18 cellular contexts compared by ENCODE assay signal in genomic region chr2:129275706-129276105, GRCh38.
DNase-seq lines count a peak whose midpoint lies in the region; ATAC-seq and TF ChIP-seq lines count a peak whose summit lies in the region.
"Had no signal": no experiment of that assay in that cellular context is flagged by ENCODE, and none has a peak within 500 bp of the region (broad histone marks: within the 10 kb centered on the region; RNA-seq: fewer than 3 reads in every experiment).

No MANE protein-coding gene starts in this region.

- H2AFZ ChIP-seq in mammary epithelial cell (ENCODE audit: low read depth, low read length) = no peak overlapping the region

- no peaks in the 10 kb centered on the region for H3K36me3 ChIP-seq in HEK293 (ENCODE audit: control insufficient read depth in 2 of 2, insufficient read depth in 1 of 2, low read length in 2 of 2)
- no peaks in the 10 kb centered on the region for H3K36me3 ChIP-seq in mammary epithelial cell (ENCODE audit: insufficient read depth, low read length)
- H3K36me3 ChIP-seq: BLaER1, HAP-1 had no signal

- TF ChIP-seq CTCF in HEK293 (tag by site-specific recombination; IDR thresholded peaks at IDR 0.05) (no peak), mammary epithelial cell (conservative IDR thresholded peaks at IDR 0.05 in 1 of 2, IDR thresholded peaks at IDR 0.05 in 1 of 2; ENCODE audit: extremely low read depth in 1 of 2, insufficient read depth in 1 of 2, low read depth in 1 of 2, low read length in 2 of 2) (no peak), foreskin keratinocyte (conservative IDR thresholded peaks at IDR 0.05) (no peak), GM10248 (IDR thresholded peaks at IDR 0.05; ENCODE audit: control extremely low read depth, extremely low read depth, low read depth, missing control alignments) (no peak)

- POLR2A ChIA-PET in HEK293 (lab: Yijun Ruan, JAX) = no interaction called here
- POLR2A ChIA-PET in GM10248 (lab: Yijun Ruan, JAX) = no interaction called here

- H3K4me1 ChIP-seq in HEK293 (ENCODE audit: control insufficient read depth, insufficient read depth, low read length) (no peaks in the 10 kb centered on the region), mammary epithelial cell (ENCODE audit: insufficient read depth, low read length) (no peaks in the 10 kb centered on the region), foreskin keratinocyte (no peaks in the 10 kb centered on the region)
- H3K4me1 ChIP-seq: A549, BLaER1, Caco-2, HAP-1 had no signal

- in situ Hi-C loops in mammary epithelial cell (cut with MboI; ENCODE audit: low sequenced_read_pairs in 2 of 2) = no loop called here

- H3K79me2 ChIP-seq in mammary epithelial cell (ENCODE audit: insufficient read depth, low read length) = no peaks in the 10 kb centered on the region

- H3K9me3 ChIP-seq in HEK293 (ENCODE audit: control insufficient read depth, insufficient read depth, low read depth, low read length) (no peaks in the 10 kb centered on the region), mammary epithelial cell (replicated peaks; ENCODE audit: insufficient read depth, low read length) (no peaks in the 10 kb centered on the region)
- H3K9me3 ChIP-seq: A549, Caco-2, HAP-1 had no signal

- WGBS in mammary epithelial cell (ENCODE audit: low coverage, missing lambda C conversion rate) = 5% methylated on average over 3 of the region's 3 CpGs

- no peak overlapping the region for H3K4me3 ChIP-seq in HEK293 (ENCODE audit: low read depth, low read length)
- no peak overlapping the region for H3K4me3 ChIP-seq in mammary epithelial cell (replicated peaks in 1 of 3; ENCODE audit: insufficient read depth in 1 of 3, low read depth in 2 of 3, low read length in 3 of 3)
- H3K4me3 ChIP-seq: A549, BLaER1, HAP-1 had no signal

- H4K20me1 ChIP-seq in mammary epithelial cell (ENCODE audit: insufficient read depth, low read length) = no peaks in the 10 kb centered on the region
- H4K20me1 ChIP-seq: BLaER1 had no signal

- H3K27me3 ChIP-seq in mammary epithelial cell (ENCODE audit: insufficient read depth, low read length) (no peaks in the 10 kb centered on the region), foreskin keratinocyte (no peaks in the 10 kb centered on the region)
- H3K27me3 ChIP-seq: BLaER1 had no signal

- BruUV-seq in mammary epithelial cell (replicated peaks; lab: Mats Ljungman, UMichigan) = no TSS peak

- DNase-seq in mammary epithelial cell = peak; percentile 39
- no peak for DNase-seq in foreskin keratinocyte
- no peak for DNase-seq in AG08396 (ENCODE audit: low spot score)
- no peak for DNase-seq in GM10248 (ENCODE audit: extremely low spot score)
- DNase-seq: 8988T; ACHN; Caco-2; CD4-positive, CD25-positive, alpha-beta regulatory T cell; CD8-positive, alpha-beta T cell; DMS153; DND-41; GOT3 had no signal

- intact Hi-C loops in mammary epithelial cell (cut with micrococcal nuclease) = no loop called here

- dilution Hi-C loops in mammary epithelial cell (cut with HindIII; ENCODE audit: low sequenced_read_pairs) = no loop called here

- peak; percentile 78 for ATAC-seq in foreskin keratinocyte
- no peak for ATAC-seq in GM18858 (IDR thresholded peaks at IDR 0.05; ENCODE audit: unreplicated experiment)
- ATAC-seq: A549; CD8-positive, alpha-beta T cell had no signal

- CTCF ChIA-PET in HEK293 (lab: Yijun Ruan, JAX) (no interaction called here), mammary epithelial cell (lab: Charles Lee; ENCODE audit: low non-redundant PET) (no interaction called here), GM10248 (lab: Yijun Ruan, JAX) (no interaction called here)

- no peak overlapping the region for H3K4me2 ChIP-seq in mammary epithelial cell (ENCODE audit: insufficient read depth, low read depth, low read length)
- H3K4me2 ChIP-seq: A549, BLaER1 had no signal

- no peak overlapping the region for H3K9ac ChIP-seq in mammary epithelial cell (ENCODE audit: insufficient read depth, low read length)
- H3K9ac ChIP-seq: BLaER1 had no signal

- H3K27ac ChIP-seq in HEK293 (ENCODE audit: extremely low read depth, low read depth, low read length) = no peak overlapping the region
- no peak overlapping the region for H3K27ac ChIP-seq in mammary epithelial cell (ENCODE audit: insufficient read depth, low read depth, low read length)
- H3K27ac ChIP-seq in foreskin keratinocyte = no peak overlapping the region
- H3K27ac ChIP-seq: A549, BLaER1, C4-2B had no signal

TF ChIP-seq in HEK293, 187 proteins besides CTCF, POLR2A, EP300 and RAD21:
- no peak for TF ChIP-seq FEZF1 (tag by site-specific recombination; IDR thresholded peaks at IDR 0.05)
- peak; percentile 28; the same call in 1 of the 2 replicates for TF ChIP-seq EGR2 (tag by site-specific recombination; IDR thresholded peaks at IDR 0.05; ENCODE audit: low read depth)
